Comparison of ENCODE assay signal across 13 cellular contexts in genomic region chr2:182545420-182546167, GRCh38.
DNase-seq lines count a peak whose midpoint lies in the region; ATAC-seq, FAIRE-seq and TF ChIP-seq lines count a peak whose summit lies in the region.
"Had no signal": no experiment of that assay in that cellular context is flagged by ENCODE, and none has a peak within 500 bp of the region (broad histone marks: within the 10 kb centered on the region; RNA-seq: fewer than 3 reads in every experiment).

No MANE protein-coding gene starts in this region.

- H3K27me3 Mint-ChIP-seq in endodermal cell (ENCODE audit: insufficient read depth), result no peaks in the 10 kb centered on the region

- H3K9ac ChIP-seq in endodermal cell (ENCODE audit: extremely low read depth, low read length, poor library complexity, severe bottlenecking), result no peak overlapping the region

- no peak overlapping the region for H3K4me3 ChIP-seq in gastrocnemius medialis
- no peak overlapping the region for H3K4me3 ChIP-seq in pancreas
- H3K4me3 ChIP-seq in endodermal cell (ENCODE audit: low read length), result no peak overlapping the region

- in situ Hi-C loops in gastrocnemius medialis (cut with MboI; ENCODE audit: low sequenced_read_pairs in 4 of 4), result no loop called here

- 77 to 79% methylated on average over 3 of the region's 3 CpGs for WGBS in pancreas, 2 donors
- 93 to 95% methylated on average over 2 to 3 of the region's 3 CpGs for WGBS in endodermal cell (ENCODE audit: insufficient coverage in 1 of 2, insufficient read length in 1 of 2), 2 experiments

- no peaks in the 10 kb centered on the region for H3K9me3 Mint-ChIP-seq in endodermal cell
- H3K9me3 Mint-ChIP-seq: stimulated activated naive B cell treated with anti-CD40 and anti-IgM and Interleukin-4, amounts not matched to agents 10 μg/mL and 1 μg/mL and 100 μg/mL, for 72 hours had no signal

- TF ChIP-seq CTCF in gastrocnemius medialis (IDR thresholded peaks at IDR 0.05 in 4 of 5, conservative IDR thresholded peaks at IDR 0.05 in 1 of 5) (no peak), pancreas (IDR thresholded peaks at IDR 0.05) (no peak), endodermal cell (conservative IDR thresholded peaks at IDR 0.05) (no peak)

- no peak overlapping the region for H3K4me3 Mint-ChIP-seq in endodermal cell
- H3K4me3 Mint-ChIP-seq: stimulated activated naive B cell treated with anti-CD40 and anti-IgM and Interleukin-4, amounts not matched to agents 10 μg/mL and 1 μg/mL and 100 μg/mL, for 72 hours had no signal

- H3K27me3 ChIP-seq in gastrocnemius medialis (no peaks in the 10 kb centered on the region), pancreas (no peaks in the 10 kb centered on the region), endodermal cell (ENCODE audit: control insufficient read depth, insufficient read depth, low read length, poor library complexity, severe bottlenecking) (no peaks in the 10 kb centered on the region)

- peak; percentile 26 for DNase-seq in M059J (ENCODE audit: low read depth)
- DNase-seq in activated CD4-positive, alpha-beta T cell treated with anti-CD3 and anti-CD28 coated beads, Interleukin-2, amount 50 U/mL, for 4 hours, result no peak
- no peak for DNase-seq in gastrocnemius medialis
- no peak for DNase-seq in pancreas
- no peak for DNase-seq in endodermal cell
- DNase-seq: activated CD8-positive, alpha-beta memory T cell treated with anti-CD3 and anti-CD28 coated beads for 24 hours; MV-4-11; stimulated activated naive B cell treated with anti-CD40 and anti-IgM and Interleukin-4, amounts not matched to agents 10 μg/mL and 1 μg/mL and 100 μg/mL, for 72 hours had no signal

- no peaks in the 10 kb centered on the region for H3K36me3 ChIP-seq in gastrocnemius medialis
- H3K36me3 ChIP-seq in pancreas, result no peaks in the 10 kb centered on the region
- no peaks in the 10 kb centered on the region for H3K36me3 ChIP-seq in endodermal cell (ENCODE audit: control insufficient read depth, insufficient read depth, low read length)

- intact Hi-C loops in gastrocnemius medialis (cut with DNase I; ENCODE audit: low total_unique reads), result no loop called here
- intact Hi-C loops in pancreas (cut with DNase I), result no loop called here

- TF ChIP-seq POLR2A in gastrocnemius medialis (IDR thresholded peaks at IDR 0.05), result no peak

- FAIRE-seq in pancreas (lab: Jason Lieb, UNC), result no peak
- FAIRE-seq: astrocyte had no signal

- H3K27ac ChIP-seq in gastrocnemius medialis (no peak overlapping the region), pancreas (no peak overlapping the region), endodermal cell (ENCODE audit: low read depth, low read length) (no peak overlapping the region)

- no peaks in the 10 kb centered on the region for H3K4me1 ChIP-seq in gastrocnemius medialis
- H3K4me1 ChIP-seq in pancreas, result no peaks in the 10 kb centered on the region
- H3K4me1 ChIP-seq in endodermal cell (ENCODE audit: control insufficient read depth, insufficient read depth, low read length), result no peaks in the 10 kb centered on the region

- H3K27ac Mint-ChIP-seq in endodermal cell, result no peak overlapping the region
- H3K27ac Mint-ChIP-seq: stimulated activated naive B cell treated with anti-CD40 and anti-IgM and Interleukin-4, amounts not matched to agents 10 μg/mL and 1 μg/mL and 100 μg/mL, for 72 hours had no signal

- H3K36me3 Mint-ChIP-seq in endodermal cell (ENCODE audit: low read depth), result no peaks in the 10 kb centered on the region
- H3K36me3 Mint-ChIP-seq: stimulated activated naive B cell treated with anti-CD40 and anti-IgM and Interleukin-4, amounts not matched to agents 10 μg/mL and 1 μg/mL and 100 μg/mL, for 72 hours had no signal

- ATAC-seq in GM18499 (IDR thresholded peaks at IDR 0.05; ENCODE audit: insufficient read depth, unreplicated experiment) (peak; percentile 47), GM21367 (IDR thresholded peaks at IDR 0.05; ENCODE audit: unreplicated experiment) (peak; percentile 71), HG02943 (IDR thresholded peaks at IDR 0.05; ENCODE audit: low read depth, unreplicated experiment) (peak; percentile 64), gastrocnemius medialis (no peak), pancreas (no peak)
- ATAC-seq: HCT116; stimulated activated naive B cell treated with anti-CD40 and anti-IgM and Interleukin-4, amounts not matched to agents 10 μg/mL and 1 μg/mL and 100 μg/mL, for 72 hours had no signal

- H3K4me1 Mint-ChIP-seq in endodermal cell, result peaks cover 3% of the 10 kb centered on the region
- H3K4me1 Mint-ChIP-seq: stimulated activated naive B cell treated with anti-CD40 and anti-IgM and Interleukin-4, amounts not matched to agents 10 μg/mL and 1 μg/mL and 100 μg/mL, for 72 hours had no signal

- no peaks in the 10 kb centered on the region for H3K9me3 ChIP-seq in gastrocnemius medialis
- H3K9me3 ChIP-seq in pancreas, result no peaks in the 10 kb centered on the region
- H3K9me3 ChIP-seq in endodermal cell (ENCODE audit: control insufficient read depth, low read length), result no peaks in the 10 kb centered on the region

Comparison
In these comparisons a context has a peak if more than half of its experiments do, and no peak if none do; other contexts are left out.
1. ATAC-seq: peak in GM18499 (single experiment), GM21367 (single experiment) and HG02943 (single experiment); none in gastrocnemius medialis (0 of 2) and pancreas (0 of 4).